Comparison of ENCODE assay signal across 1 cellular context in the genomic region with DNA sequence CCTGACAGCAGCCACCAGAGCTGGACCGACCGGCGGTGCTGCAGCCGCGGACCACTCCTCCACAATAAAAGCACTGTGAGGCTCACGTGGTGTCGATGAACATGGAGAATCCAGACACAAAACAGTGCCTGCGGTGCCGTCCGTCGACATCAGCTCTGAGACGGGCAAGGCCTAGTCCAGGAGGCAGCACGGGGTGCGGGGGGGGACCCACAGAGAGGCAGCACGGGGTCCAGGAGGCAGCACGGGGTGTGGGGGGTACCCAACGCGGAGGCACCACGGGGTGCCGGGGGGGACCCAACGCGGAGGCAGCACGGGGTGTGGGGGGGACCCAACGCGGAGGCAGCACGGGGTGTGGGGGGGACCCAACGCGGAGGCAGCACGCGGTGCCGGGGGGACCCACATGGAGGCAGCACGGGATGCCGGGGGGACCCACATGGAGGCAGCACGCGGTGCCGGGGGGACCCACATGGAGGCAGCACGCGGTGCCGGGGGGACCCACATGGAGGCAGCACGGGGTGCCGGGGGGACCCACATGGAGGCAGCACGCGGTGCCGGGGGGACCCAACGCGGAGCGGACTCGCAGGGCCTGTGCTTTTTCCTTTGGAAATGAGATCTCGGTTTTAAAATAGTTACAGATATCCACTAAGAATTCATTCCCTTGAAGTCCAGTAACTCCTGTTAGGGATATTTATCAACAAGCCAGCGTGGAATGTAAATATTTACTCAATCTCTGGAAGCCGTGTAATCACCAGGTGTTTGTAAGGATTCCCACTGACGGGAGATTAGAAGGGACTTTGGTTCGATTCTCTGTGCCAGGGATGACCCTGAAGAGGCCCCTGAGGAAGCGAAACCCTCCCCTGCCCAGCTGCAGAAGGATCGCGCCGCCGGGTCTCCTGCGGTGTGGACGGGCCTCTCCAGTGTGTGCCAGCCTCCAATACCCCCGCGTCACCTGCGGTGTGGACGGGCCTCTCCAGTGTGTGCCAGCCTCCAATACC.
TF ChIP-seq lines count a peak whose summit lies in the region.

No MANE protein-coding gene starts in this region.

TF ChIP-seq in HepG2, 621 proteins besides CTCF, POLR2A, EP300 and RAD21 (continued from another document and continues in another):
- TF ChIP-seq, protein P1, sequence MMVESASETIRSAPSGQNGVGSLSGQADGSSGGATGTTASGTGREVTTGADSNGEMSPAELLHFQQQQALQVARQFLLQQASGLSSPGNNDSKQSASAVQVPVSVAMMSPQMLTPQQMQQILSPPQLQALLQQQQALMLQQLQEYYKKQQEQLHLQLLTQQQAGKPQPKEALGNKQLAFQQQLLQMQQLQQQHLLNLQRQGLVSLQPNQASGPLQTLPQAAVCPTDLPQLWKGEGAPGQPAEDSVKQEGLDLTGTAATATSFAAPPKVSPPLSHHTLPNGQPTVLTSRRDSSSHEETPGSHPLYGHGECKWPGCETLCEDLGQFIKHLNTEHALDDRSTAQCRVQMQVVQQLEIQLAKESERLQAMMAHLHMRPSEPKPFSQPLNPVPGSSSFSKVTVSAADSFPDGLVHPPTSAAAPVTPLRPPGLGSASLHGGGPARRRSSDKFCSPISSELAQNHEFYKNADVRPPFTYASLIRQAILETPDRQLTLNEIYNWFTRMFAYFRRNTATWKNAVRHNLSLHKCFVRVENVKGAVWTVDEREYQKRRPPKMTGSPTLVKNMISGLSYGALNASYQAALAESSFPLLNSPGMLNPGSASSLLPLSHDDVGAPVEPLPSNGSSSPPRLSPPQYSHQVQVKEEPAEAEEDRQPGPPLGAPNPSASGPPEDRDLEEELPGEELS (CRISPR knock-in tag; IDR thresholded peaks at IDR 0.05) = peak; percentile 89
- TF ChIP-seq GATAD1 (CRISPR knock-in tag; IDR thresholded peaks at IDR 0.05) = peak; percentile 52; the same call in 1 of the 2 replicates
- TF ChIP-seq HNF4A (CRISPR knock-in tag; IDR thresholded peaks at IDR 0.05) = peak; percentile 34
- TF ChIP-seq TEAD3 (CRISPR knock-in tag; optimal IDR thresholded peaks at IDR 0.05; ENCODE audit: borderline replicate concordance) = peak; percentile 80
- TF ChIP-seq BRD4 (CRISPR knock-in tag; IDR thresholded peaks at IDR 0.05) = peak; percentile 55; the same call in 1 of the 2 replicates
- TF ChIP-seq, protein P2, sequence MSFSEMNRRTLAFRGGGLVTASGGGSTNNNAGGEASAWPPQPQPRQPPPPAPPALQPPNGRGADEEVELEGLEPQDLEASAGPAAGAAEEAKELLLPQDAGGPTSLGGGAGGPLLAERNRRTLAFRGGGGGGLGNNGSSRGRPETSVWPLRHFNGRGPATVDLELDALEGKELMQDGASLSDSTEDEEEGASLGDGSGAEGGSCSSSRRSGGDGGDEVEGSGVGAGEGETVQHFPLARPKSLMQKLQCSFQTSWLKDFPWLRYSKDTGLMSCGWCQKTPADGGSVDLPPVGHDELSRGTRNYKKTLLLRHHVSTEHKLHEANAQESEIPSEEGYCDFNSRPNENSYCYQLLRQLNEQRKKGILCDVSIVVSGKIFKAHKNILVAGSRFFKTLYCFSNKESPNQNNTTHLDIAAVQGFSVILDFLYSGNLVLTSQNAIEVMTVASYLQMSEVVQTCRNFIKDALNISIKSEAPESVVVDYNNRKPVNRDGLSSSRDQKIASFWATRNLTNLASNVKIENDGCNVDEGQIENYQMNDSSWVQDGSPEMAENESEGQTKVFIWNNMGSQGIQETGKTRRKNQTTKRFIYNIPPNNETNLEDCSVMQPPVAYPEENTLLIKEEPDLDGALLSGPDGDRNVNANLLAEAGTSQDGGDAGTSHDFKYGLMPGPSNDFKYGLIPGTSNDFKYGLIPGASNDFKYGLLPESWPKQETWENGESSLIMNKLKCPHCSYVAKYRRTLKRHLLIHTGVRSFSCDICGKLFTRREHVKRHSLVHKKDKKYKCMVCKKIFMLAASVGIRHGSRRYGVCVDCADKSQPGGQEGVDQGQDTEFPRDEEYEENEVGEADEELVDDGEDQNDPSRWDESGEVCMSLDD (CRISPR knock-in tag; IDR thresholded peaks at IDR 0.05; ENCODE audit: borderline replicate concordance) = peak; percentile 81
- peak; percentile 49; the same call in 1 of the 2 replicates for TF ChIP-seq ZNF768 (CRISPR knock-in tag; IDR thresholded peaks at IDR 0.05)
- TF ChIP-seq U2AF2 (IDR thresholded peaks at IDR 0.05; ENCODE audit: low read depth, low read length) = no peak
- peak; percentile 60; the same call in 1 of the 2 replicates for TF ChIP-seq FOXA1 (IDR thresholded peaks at IDR 0.05)
- TF ChIP-seq FOXA1 (CRISPR knock-in tag; IDR thresholded peaks at IDR 0.05) = peak; percentile 37; the same call in 1 of the 2 replicates
- TF ChIP-seq ZNF33A (CRISPR knock-in tag; IDR thresholded peaks at IDR 0.05; ENCODE audit: borderline replicate concordance) = no peak
- peak; percentile 34; the same call in 1 of the 2 replicates for TF ChIP-seq PHF8 (CRISPR knock-in tag; IDR thresholded peaks at IDR 0.05)
- 0 out of 2 replicates have a peak, but pooled peaks have one; percentile 10 for TF ChIP-seq IRF2 (CRISPR knock-in tag; IDR thresholded peaks at IDR 0.05)
- TF ChIP-seq, protein P3, sequence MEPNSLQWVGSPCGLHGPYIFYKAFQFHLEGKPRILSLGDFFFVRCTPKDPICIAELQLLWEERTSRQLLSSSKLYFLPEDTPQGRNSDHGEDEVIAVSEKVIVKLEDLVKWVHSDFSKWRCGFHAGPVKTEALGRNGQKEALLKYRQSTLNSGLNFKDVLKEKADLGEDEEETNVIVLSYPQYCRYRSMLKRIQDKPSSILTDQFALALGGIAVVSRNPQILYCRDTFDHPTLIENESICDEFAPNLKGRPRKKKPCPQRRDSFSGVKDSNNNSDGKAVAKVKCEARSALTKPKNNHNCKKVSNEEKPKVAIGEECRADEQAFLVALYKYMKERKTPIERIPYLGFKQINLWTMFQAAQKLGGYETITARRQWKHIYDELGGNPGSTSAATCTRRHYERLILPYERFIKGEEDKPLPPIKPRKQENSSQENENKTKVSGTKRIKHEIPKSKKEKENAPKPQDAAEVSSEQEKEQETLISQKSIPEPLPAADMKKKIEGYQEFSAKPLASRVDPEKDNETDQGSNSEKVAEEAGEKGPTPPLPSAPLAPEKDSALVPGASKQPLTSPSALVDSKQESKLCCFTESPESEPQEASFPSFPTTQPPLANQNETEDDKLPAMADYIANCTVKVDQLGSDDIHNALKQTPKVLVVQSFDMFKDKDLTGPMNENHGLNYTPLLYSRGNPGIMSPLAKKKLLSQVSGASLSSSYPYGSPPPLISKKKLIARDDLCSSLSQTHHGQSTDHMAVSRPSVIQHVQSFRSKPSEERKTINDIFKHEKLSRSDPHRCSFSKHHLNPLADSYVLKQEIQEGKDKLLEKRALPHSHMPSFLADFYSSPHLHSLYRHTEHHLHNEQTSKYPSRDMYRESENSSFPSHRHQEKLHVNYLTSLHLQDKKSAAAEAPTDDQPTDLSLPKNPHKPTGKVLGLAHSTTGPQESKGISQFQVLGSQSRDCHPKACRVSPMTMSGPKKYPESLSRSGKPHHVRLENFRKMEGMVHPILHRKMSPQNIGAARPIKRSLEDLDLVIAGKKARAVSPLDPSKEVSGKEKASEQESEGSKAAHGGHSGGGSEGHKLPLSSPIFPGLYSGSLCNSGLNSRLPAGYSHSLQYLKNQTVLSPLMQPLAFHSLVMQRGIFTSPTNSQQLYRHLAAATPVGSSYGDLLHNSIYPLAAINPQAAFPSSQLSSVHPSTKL (CRISPR knock-in tag; IDR thresholded peaks at IDR 0.05) = peak; percentile 69; the same call in 1 of the 2 replicates
- peak; percentile 41 for TF ChIP-seq MED8 (CRISPR knock-in tag; IDR thresholded peaks at IDR 0.05; ENCODE audit: insufficient replicate concordance)
- TF ChIP-seq ZSCAN25 (CRISPR knock-in tag; IDR thresholded peaks at IDR 0.05) = 0 out of 2 replicates have a peak, but pooled peaks have one; percentile 31
- TF ChIP-seq, protein P4, sequence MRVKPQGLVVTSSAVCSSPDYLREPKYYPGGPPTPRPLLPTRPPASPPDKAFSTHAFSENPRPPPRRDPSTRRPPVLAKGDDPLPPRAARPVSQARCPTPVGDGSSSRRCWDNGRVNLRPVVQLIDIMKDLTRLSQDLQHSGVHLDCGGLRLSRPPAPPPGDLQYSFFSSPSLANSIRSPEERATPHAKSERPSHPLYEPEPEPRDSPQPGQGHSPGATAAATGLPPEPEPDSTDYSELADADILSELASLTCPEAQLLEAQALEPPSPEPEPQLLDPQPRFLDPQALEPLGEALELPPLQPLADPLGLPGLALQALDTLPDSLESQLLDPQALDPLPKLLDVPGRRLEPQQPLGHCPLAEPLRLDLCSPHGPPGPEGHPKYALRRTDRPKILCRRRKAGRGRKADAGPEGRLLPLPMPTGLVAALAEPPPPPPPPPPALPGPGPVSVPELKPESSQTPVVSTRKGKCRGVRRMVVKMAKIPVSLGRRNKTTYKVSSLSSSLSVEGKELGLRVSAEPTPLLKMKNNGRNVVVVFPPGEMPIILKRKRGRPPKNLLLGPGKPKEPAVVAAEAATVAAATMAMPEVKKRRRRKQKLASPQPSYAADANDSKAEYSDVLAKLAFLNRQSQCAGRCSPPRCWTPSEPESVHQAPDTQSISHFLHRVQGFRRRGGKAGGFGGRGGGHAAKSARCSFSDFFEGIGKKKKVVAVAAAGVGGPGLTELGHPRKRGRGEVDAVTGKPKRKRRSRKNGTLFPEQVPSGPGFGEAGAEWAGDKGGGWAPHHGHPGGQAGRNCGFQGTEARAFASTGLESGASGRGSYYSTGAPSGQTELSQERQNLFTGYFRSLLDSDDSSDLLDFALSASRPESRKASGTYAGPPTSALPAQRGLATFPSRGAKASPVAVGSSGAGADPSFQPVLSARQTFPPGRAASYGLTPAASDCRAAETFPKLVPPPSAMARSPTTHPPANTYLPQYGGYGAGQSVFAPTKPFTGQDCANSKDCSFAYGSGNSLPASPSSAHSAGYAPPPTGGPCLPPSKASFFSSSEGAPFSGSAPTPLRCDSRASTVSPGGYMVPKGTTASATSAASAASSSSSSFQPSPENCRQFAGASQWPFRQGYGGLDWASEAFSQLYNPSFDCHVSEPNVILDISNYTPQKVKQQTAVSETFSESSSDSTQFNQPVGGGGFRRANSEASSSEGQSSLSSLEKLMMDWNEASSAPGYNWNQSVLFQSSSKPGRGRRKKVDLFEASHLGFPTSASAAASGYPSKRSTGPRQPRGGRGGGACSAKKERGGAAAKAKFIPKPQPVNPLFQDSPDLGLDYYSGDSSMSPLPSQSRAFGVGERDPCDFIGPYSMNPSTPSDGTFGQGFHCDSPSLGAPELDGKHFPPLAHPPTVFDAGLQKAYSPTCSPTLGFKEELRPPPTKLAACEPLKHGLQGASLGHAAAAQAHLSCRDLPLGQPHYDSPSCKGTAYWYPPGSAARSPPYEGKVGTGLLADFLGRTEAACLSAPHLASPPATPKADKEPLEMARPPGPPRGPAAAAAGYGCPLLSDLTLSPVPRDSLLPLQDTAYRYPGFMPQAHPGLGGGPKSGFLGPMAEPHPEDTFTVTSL (CRISPR knock-in tag; IDR thresholded peaks at IDR 0.05; ENCODE audit: borderline replicate concordance) = 0 out of 2 replicates have a peak, but pooled peaks have one; percentile 37
- 0 out of 2 replicates have a peak, but pooled peaks have one; percentile 38 for TF ChIP-seq SIN3A (IDR thresholded peaks at IDR 0.05; ENCODE audit: borderline replicate concordance, low read depth, low read length)
- TF ChIP-seq, protein P5, sequence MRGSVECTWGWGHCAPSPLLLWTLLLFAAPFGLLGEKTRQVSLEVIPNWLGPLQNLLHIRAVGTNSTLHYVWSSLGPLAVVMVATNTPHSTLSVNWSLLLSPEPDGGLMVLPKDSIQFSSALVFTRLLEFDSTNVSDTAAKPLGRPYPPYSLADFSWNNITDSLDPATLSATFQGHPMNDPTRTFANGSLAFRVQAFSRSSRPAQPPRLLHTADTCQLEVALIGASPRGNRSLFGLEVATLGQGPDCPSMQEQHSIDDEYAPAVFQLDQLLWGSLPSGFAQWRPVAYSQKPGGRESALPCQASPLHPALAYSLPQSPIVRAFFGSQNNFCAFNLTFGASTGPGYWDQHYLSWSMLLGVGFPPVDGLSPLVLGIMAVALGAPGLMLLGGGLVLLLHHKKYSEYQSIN (CRISPR knock-in tag; IDR thresholded peaks at IDR 0.05; ENCODE audit: borderline replicate concordance) = no peak
- TF ChIP-seq, protein P6, sequence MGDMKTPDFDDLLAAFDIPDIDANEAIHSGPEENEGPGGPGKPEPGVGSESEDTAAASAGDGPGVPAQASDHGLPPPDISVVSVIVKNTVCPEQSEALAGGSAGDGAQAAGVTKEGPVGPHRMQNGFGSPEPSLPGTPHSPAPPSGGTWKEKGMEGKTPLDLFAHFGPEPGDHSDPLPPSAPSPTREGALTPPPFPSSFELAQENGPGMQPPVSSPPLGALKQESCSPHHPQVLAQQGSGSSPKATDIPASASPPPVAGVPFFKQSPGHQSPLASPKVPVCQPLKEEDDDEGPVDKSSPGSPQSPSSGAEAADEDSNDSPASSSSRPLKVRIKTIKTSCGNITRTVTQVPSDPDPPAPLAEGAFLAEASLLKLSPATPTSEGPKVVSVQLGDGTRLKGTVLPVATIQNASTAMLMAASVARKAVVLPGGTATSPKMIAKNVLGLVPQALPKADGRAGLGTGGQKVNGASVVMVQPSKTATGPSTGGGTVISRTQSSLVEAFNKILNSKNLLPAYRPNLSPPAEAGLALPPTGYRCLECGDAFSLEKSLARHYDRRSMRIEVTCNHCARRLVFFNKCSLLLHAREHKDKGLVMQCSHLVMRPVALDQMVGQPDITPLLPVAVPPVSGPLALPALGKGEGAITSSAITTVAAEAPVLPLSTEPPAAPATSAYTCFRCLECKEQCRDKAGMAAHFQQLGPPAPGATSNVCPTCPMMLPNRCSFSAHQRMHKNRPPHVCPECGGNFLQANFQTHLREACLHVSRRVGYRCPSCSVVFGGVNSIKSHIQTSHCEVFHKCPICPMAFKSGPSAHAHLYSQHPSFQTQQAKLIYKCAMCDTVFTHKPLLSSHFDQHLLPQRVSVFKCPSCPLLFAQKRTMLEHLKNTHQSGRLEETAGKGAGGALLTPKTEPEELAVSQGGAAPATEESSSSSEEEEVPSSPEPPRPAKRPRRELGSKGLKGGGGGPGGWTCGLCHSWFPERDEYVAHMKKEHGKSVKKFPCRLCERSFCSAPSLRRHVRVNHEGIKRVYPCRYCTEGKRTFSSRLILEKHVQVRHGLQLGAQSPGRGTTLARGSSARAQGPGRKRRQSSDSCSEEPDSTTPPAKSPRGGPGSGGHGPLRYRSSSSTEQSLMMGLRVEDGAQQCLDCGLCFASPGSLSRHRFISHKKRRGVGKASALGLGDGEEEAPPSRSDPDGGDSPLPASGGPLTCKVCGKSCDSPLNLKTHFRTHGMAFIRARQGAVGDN (CRISPR knock-in tag; IDR thresholded peaks at IDR 0.05) = 0 out of 2 replicates have a peak, but pooled peaks have one; percentile 21
- 0 out of 2 replicates have a peak, but pooled peaks have one; percentile 33 for TF ChIP-seq HDAC1 (CRISPR knock-in tag; IDR thresholded peaks at IDR 0.05)
